ENCODE assay signal across 8 cellular contexts in the genomic region with DNA sequence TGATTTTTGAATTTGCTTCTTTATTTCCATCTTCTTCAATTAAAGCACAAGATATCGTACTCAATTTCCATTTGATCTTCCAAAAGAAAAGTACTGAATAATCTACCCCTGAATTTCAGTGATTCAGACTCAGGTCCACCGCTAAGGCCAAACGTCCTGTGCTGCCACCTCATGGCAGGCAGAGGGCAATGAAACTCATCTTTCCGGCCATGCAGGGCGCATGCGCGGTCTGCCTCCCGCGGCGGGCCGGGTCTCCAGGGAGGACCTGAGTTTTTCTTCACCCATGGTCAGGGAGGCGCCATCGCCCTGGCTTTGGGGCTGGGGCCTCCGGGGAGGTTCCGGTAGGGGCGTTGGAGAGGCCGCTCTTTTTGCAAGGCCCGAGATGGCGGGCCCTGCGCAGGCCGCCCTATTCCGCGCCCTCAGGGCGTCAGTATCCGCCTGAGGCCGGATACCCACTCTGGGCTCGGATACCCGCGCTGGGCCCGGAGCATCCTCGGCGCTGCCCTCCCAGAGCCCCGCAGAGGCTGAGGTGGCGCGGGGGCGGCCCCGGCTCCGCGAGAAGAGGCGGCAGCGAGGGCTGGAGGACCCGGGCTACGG. TPM values are rescaled to one million over a fixed set of nuclear protein-coding genes. Genes with fewer than 3 reads are reported as not detected.
DNase-seq lines count a peak whose midpoint lies in the region; ATAC-seq, FAIRE-seq and TF ChIP-seq lines count a peak whose summit lies in the region.
"Not testable (repeated sequence)": the region's sequence is repeated elsewhere in the genome, so short reads cannot be mapped to it uniquely, and the experiment has no call there.

No MANE protein-coding gene starts in this region.

- DNase-seq in A549 (ENCODE audit: low read depth in 1 of 2, low spot score in 1 of 2), result peak; percentile 52 to 84
- DNase-seq in GM13977 (ENCODE audit: low spot score), result peak; percentile 79
- peak; percentile 56 for DNase-seq in NCI-H1436 (lab: John Stamatoyannopoulos, UW)
- DNase-seq in SK-N-SH, result peak; percentile 82
- DNase-seq in activated T-helper 9 cell treated with anti-CD3 and anti-CD28 coated beads, Interleukin-2, amount 50 U/mL, for 16 hours (ENCODE audit: low read depth), result peak; percentile 71
- DNase-seq in epithelial cell of proximal tubule (ENCODE audit: low read depth), result not testable (repeated sequence)
- peak; percentile 81 for DNase-seq in memory B cell (ENCODE audit: low spot score in 2 of 2)
- DNase-seq in stimulated activated CD4-positive, alpha-beta T cell treated with anti-CD3 and anti-CD28 coated beads, Interleukin-1b, Interleukin-23, amount 100 ng/mL, for 4 hours (ENCODE audit: low read depth in 2 of 2), result peak; percentile 46 to 63

- not testable (repeated sequence) for FAIRE-seq in A549 (lab: Jason Lieb, UNC)

- H3K9me3 Mint-ChIP-seq in memory B cell, result not testable (repeated sequence)

- not testable (repeated sequence) for H3K27me3 Mint-ChIP-seq in memory B cell

- not testable (repeated sequence) for H3K4me1 ChIP-seq in A549; SK-N-SH (ENCODE audit: control insufficient read depth in 1 of 2, insufficient read depth in 2 of 2, low read depth in 1 of 2, low read length in 1 of 2)

- in situ Hi-C loops in GM13977 (cut with MboI; ENCODE audit: low pct_unique_long_range_greater_than_20kb, low sequenced_read_pairs, unreplicated experiment), result not testable (repeated sequence)

- H3K27ac Mint-ChIP-seq in memory B cell, result peak overlapping the region; percentile 46

- H4K20me1 ChIP-seq in SK-N-SH (ENCODE audit: insufficient read depth), result not testable (repeated sequence)

- CTCF ChIA-PET in A549 (lab: Yijun Ruan, JAX) (interaction anchor here (0.8 to 2.1 kb wide), 3 partner anchors 71 to 74 kb away, joined by 3 to 10 read pairs (median 5); no protein-coding TSS in a partner anchor), SK-N-SH (lab: Yijun Ruan, JAX) (interaction anchor here (0.7 kb wide), 1 partner anchor 71 kb away, joined by 3 read pairs; no protein-coding TSS in a partner anchor)

- H3K36me3 ChIP-seq in SK-N-SH (replicated peaks in 1 of 2; ENCODE audit: control insufficient read depth in 1 of 2, insufficient read depth in 2 of 2, low read length in 1 of 2), result not testable (repeated sequence)

- ATAC-seq in A549, result peak; percentile 55 to 97; a peak in 4 of 6 replicates
- ATAC-seq in memory B cell (ENCODE audit: low read depth), result peak; percentile 75

- H3K27ac ChIP-seq in A549 (peak overlapping the region; percentile 81 to 83), SK-N-SH (ENCODE audit: low read depth in 2 of 2, low read length in 1 of 2) (peak overlapping the region; percentile 33 to 47; a peak in 2 of 4 replicates)

- H3K9me2 ChIP-seq in SK-N-SH, result not testable (repeated sequence)

- not testable (repeated sequence) for H3K27me3 ChIP-seq in SK-N-SH (ENCODE audit: insufficient read depth)

- H3K36me3 Mint-ChIP-seq in memory B cell, result not testable (repeated sequence)

- TF ChIP-seq EP300 in A549 (IDR thresholded peaks at IDR 0.05); SK-N-SH (IDR thresholded peaks at IDR 0.05; ENCODE audit: borderline replicate concordance in 1 of 2, low read depth in 1 of 2, low read length in 1 of 2): not testable (repeated sequence)

- peak overlapping the region; percentile 84 for H3K9ac ChIP-seq in SK-N-SH

- H3K79me2 ChIP-seq in SK-N-SH (ENCODE audit: insufficient read depth), result not testable (repeated sequence)

- peak overlapping the region; percentile 82 for H2AFZ ChIP-seq in SK-N-SH (ENCODE audit: low read depth)

- POLR2A ChIA-PET in A549 (lab: Yijun Ruan, JAX); SK-N-SH (lab: Yijun Ruan, JAX): not testable (repeated sequence)

- peak; percentile 70 for TF ChIP-seq CTCF in A549 (IDR thresholded peaks at IDR 0.05)
- peak; percentile 73 for TF ChIP-seq CTCF in GM13977 (IDR thresholded peaks at IDR 0.05; ENCODE audit: extremely low read depth, insufficient read depth, missing control alignments)
- peak; percentile 62 for TF ChIP-seq CTCF in SK-N-SH (IDR thresholded peaks at IDR 0.05)
- TF ChIP-seq CTCF in epithelial cell of proximal tubule (conservative IDR thresholded peaks at IDR 0.05; ENCODE audit: low read depth, low read length), result peak; percentile 59

- not testable (repeated sequence) for H3K4me1 Mint-ChIP-seq in memory B cell

- H3K4me3 ChIP-seq in A549 (peak overlapping the region; percentile 74), SK-N-SH (ENCODE audit: low read depth in 2 of 2, low read length in 1 of 2) (peak overlapping the region; percentile 58 to 73), epithelial cell of proximal tubule (ENCODE audit: low read depth, low read length) (peak overlapping the region; percentile 64)

- peak; percentile 69 to 80 for TF ChIP-seq RAD21 in A549 (conservative IDR thresholded peaks at IDR 0.05 in 1 of 2, IDR thresholded peaks at IDR 0.05 in 1 of 2)
- peak; percentile 51 for TF ChIP-seq RAD21 in SK-N-SH (IDR thresholded peaks at IDR 0.05; ENCODE audit: low read length)

- peak overlapping the region; percentile 82 for H3K4me3 Mint-ChIP-seq in memory B cell

- under 1% methylated on average over 18 of the region's 43 CpGs for WGBS in A549 (ENCODE audit: missing lambda C conversion rate)
- 0% methylated on average over 4 of the region's 43 CpGs for WGBS in SK-N-SH (ENCODE audit: low lambda C conversion rate)

- H3K4me2 ChIP-seq in A549 (peak overlapping the region; percentile 72), SK-N-SH (peak overlapping the region; percentile 83)

- not testable (repeated sequence) for H3F3A ChIP-seq in SK-N-SH (replicated peaks; ENCODE audit: insufficient read depth)

- peak; percentile 44 for TF ChIP-seq POLR2A in A549 (IDR thresholded peaks at IDR 0.05; ENCODE audit: low read length)

- not testable (repeated sequence) for H3K9me3 ChIP-seq in A549, SK-N-SH

TF ChIP-seq in A549, 52 proteins besides CTCF, POLR2A, EP300 and RAD21 (continues in another document):
- 0 out of 5 replicates have a peak, but pooled peaks of 1 of the 2 experiments have one; percentile 43 for TF ChIP-seq JUN (IDR thresholded peaks at IDR 0.05)
- TF ChIP-seq BCL3 (IDR thresholded peaks at IDR 0.05), result 0 out of 3 replicates have a peak, but pooled peaks have one; percentile 37
- TF ChIP-seq SMC3 (IDR thresholded peaks at IDR 0.05), result peak; percentile 70

TF ChIP-seq in SK-N-SH, 30 proteins besides CTCF, POLR2A, EP300 and RAD21:
- TF ChIP-seq NRF1 (IDR thresholded peaks at IDR 0.05; ENCODE audit: low read depth, low read length) (peak; percentile 50), SMC3 (IDR thresholded peaks at IDR 0.05; ENCODE audit: low read depth, low read length) (peak; percentile 52)

RNA-seq across cellular contexts. Expression of gene ZNF705A, which starts 23.3 kb away (rescaled TPM):
- not detected in 2 replicates for polyA plus RNA-seq in A549 (2011; rRNA removed)
- not detected in 2 replicates for polyA plus RNA-seq in A549 (2012; cell fraction: cytosol; rRNA removed)
- not detected in 2 replicates for polyA plus RNA-seq in A549 (2012; cell fraction: nucleus; rRNA removed)
- not detected in 3 replicates for polyA plus RNA-seq in A549 (2017; fragmentation: RNase III; extraction: RNeasy Plus Mini Kit Qiagen cat#74134 plus additional on column Dnase treatment)
- not detected in 2 replicates for polyA minus RNA-seq in A549 (2011; rRNA and poly(A)+ RNA removed)
- polyA plus RNA-seq in SK-N-SH (2012; rRNA removed), result not detected in 2 replicates
- polyA plus RNA-seq in SK-N-SH (2012; cell fraction: cytosol; rRNA removed), result not detected in 2 replicates
- 0.04 TPM in 1 of 2 replicates, not detected in the other for polyA plus RNA-seq in SK-N-SH (2012; cell fraction: nucleus; rRNA removed)
- total RNA-seq in epithelial cell of proximal tubule, result not detected in 2 replicates

RNA-seq across cellular contexts. Expression of gene FAM90A1, which starts 47.3 kb away (rescaled TPM):
- polyA plus RNA-seq in A549 (2011; rRNA removed) (0.03 and 0.04 TPM in 2 replicates), A549 (2017; fragmentation: RNase III; extraction: RNeasy Plus Mini Kit Qiagen cat#74134 plus additional on column Dnase treatment) (0.07 TPM in 1 of 3 replicates, not detected in the others), SK-N-SH (2012; rRNA removed) (not detected in 2 replicates)
- 0.04 TPM in 2 replicates for polyA plus RNA-seq in A549 (2012; cell fraction: cytosol; rRNA removed)
- 0.12 and 0.24 TPM in 2 replicates for polyA plus RNA-seq in A549 (2012; cell fraction: nucleus; rRNA removed)
- polyA minus RNA-seq in A549 (2011; rRNA and poly(A)+ RNA removed), result not detected in 2 replicates
- polyA plus RNA-seq in SK-N-SH (2012; cell fraction: cytosol; rRNA removed), result not detected in 2 replicates
- 0.02 and 0.04 TPM in 2 replicates for polyA plus RNA-seq in SK-N-SH (2012; cell fraction: nucleus; rRNA removed)
- 0.23 TPM in 1 of 2 replicates, not detected in the other for total RNA-seq in epithelial cell of proximal tubule

RNA-seq across cellular contexts. Expression of gene CLEC4A, which starts 56.7 kb away (rescaled TPM):
- polyA plus RNA-seq in A549 (2011; rRNA removed), result 0.27 and 0.44 TPM in 2 replicates
- 0.21 TPM in 1 of 2 replicates, not detected in the other for polyA plus RNA-seq in A549 (2012; cell fraction: cytosol; rRNA removed)
- polyA plus RNA-seq in A549 (2012; cell fraction: nucleus; rRNA removed), result 0.25 and 0.51 TPM in 2 replicates
- polyA plus RNA-seq in A549 (2017; fragmentation: RNase III; extraction: RNeasy Plus Mini Kit Qiagen cat#74134 plus additional on column Dnase treatment), result 0.17 TPM in 1 of 3 replicates, not detected in the others
- not detected in 2 replicates for polyA minus RNA-seq in A549 (2011; rRNA and poly(A)+ RNA removed)
- 0.44 and 0.67 TPM in 2 replicates for polyA plus RNA-seq in SK-N-SH (2012; rRNA removed)
- 0.07 and 0.21 TPM in 2 replicates for polyA plus RNA-seq in SK-N-SH (2012; cell fraction: cytosol; rRNA removed)
- polyA plus RNA-seq in SK-N-SH (2012; cell fraction: nucleus; rRNA removed), result 1.7 and 3.0 TPM in 2 replicates
- total RNA-seq in epithelial cell of proximal tubule, result not detected in 2 replicates
